ENCODE assay signal across 32 cellular contexts in genomic region chr14:23621932-23622495, GRCh38. TPM values are rescaled to one million over a fixed set of nuclear protein-coding genes. Genes with fewer than 3 reads are reported as not detected.
"Had no signal": no experiment of that assay in that cellular context is flagged by ENCODE, and none has a peak within 500 bp of the region (broad histone marks: within the 10 kb centered on the region; RNA-seq: fewer than 3 reads in every experiment).

No MANE protein-coding gene starts in this region.

- H3K27ac Mint-ChIP-seq: activated CD4-positive, alpha-beta memory T cell treated with anti-CD3 and anti-CD28 coated beads, Interleukin-2, amount 10 ng/mL, durations not matched to agents 7 days and 5 days; activated CD4-positive, alpha-beta T cell treated with anti-CD3 and anti-CD28 coated beads for 36 hours; activated CD4-positive, alpha-beta T cell treated with anti-CD3 and anti-CD28 coated beads, Interleukin-2, amount 10 ng/mL, durations not matched to agents 7 days and 5 days; activated naive CD4-positive, alpha-beta T cell treated with anti-CD3 and anti-CD28 coated beads for 36 hours; activated naive CD4-positive, alpha-beta T cell treated with anti-CD3 and anti-CD28 coated beads, Interleukin-2, amount 50 U/mL, for 24 hours; activated naive CD8-positive, alpha-beta T cell treated with anti-CD3 and anti-CD28 coated beads for 36 hours; activated naive CD8-positive, alpha-beta T cell treated with anti-CD3 and anti-CD28 coated beads, Interleukin-2, amount 50 U/mL, for 24 hours; activated T-helper 1 cell treated with anti-CD3 and anti-CD28 coated beads, Interleukin-12 subunit alpha, Interleukin-12 subunit beta, Interleukin-2, Interleukin-4 antibody, amounts not matched to agents 30 ng/mL and 10 ng/mL and 1 ng/mL, durations not matched to agents 14 hours and 24 hours and 36 hours; activated T-helper 2 cell treated with anti-CD3 and anti-CD28 coated beads, Interferon-gamma antibody, Interleukin-2, Interleukin-4, amounts not matched to agents 10 μg/mL and 5 μg/mL and 100 μg/mL, durations not matched to agents 14 hours and 24 hours and 36 hours; brain; dendritic cell treated with granulocyte-macrophage colony-stimulating factor and Interleukin-4, amounts not matched to agents 40 ng/mL and 50 ng/mL, for 4 days; endodermal cell had no signal

- H3K36me3 ChIP-seq: adrenal gland, breast epithelium, gastrocnemius medialis had no signal

- H3K9me3 Mint-ChIP-seq: central memory CD8-positive, alpha-beta T cell had no signal

- H3K4me3 ChIP-seq: adrenal gland, breast epithelium, coronary artery, dorsolateral prefrontal cortex, gastrocnemius medialis had no signal

- H3K27me3 ChIP-seq: adrenal gland, breast epithelium, dorsolateral prefrontal cortex, gastrocnemius medialis had no signal

- H3K9me3 ChIP-seq: adrenal gland, gastrocnemius medialis had no signal

- DNase-seq: activated CD4-positive, alpha-beta memory T cell treated with anti-CD3 and anti-CD28 coated beads, Interleukin-2, amount 10 ng/mL, durations not matched to agents 7 days and 5 days; activated CD4-positive, alpha-beta T cell treated with anti-CD3 and anti-CD28 coated beads for 36 hours; activated CD4-positive, alpha-beta T cell treated with anti-CD3 and anti-CD28 coated beads, Interleukin-2, amount 10 ng/mL, durations not matched to agents 7 days and 5 days; activated CD4-positive, alpha-beta T cell treated with anti-CD3 and anti-CD28 coated beads, Interleukin-2, amount 50 U/mL, for 4 hours; activated CD4-positive, CD25-positive, alpha-beta regulatory T cell; activated CD4-positive, CD25-positive, alpha-beta regulatory T cell treated with anti-CD3 and anti-CD28 coated beads, Interleukin-2, amount 50 U/mL, for 72 hours; activated CD8-positive, alpha-beta memory T cell treated with anti-CD3 and anti-CD28 coated beads, Interleukin-2, amount 50 U/mL, for 4 hours; activated effector memory CD4-positive, alpha-beta T cell treated with anti-CD3 and anti-CD28 coated beads, Interleukin-2, amount 50 U/mL, for 16 hours; activated naive CD4-positive, alpha-beta T cell treated with anti-CD3 and anti-CD28 coated beads for 36 hours; activated naive CD8-positive, alpha-beta T cell treated with anti-CD3 and anti-CD28 coated beads for 36 hours; activated naive CD8-positive, alpha-beta T cell treated with anti-CD3 and anti-CD28 coated beads, Interleukin-2, amount 50 U/mL, for 24 hours; activated T-cell treated with anti-CD3 and anti-CD28 coated beads, Interleukin-2, amount 50 U/mL, for 1 hour; activated T-cell treated with anti-CD3 and anti-CD28 coated beads, Interleukin-2, amount 50 U/mL, for 48 hours; adrenal gland; amygdala; aorta; dorsolateral prefrontal cortex; effector memory CD4-positive, alpha-beta T cell; endodermal cell; foreskin keratinocyte; gastrocnemius medialis; glutamatergic neuron; T-helper 2 cell had no signal

- ATAC-seq: activated CD4-positive, alpha-beta T cell treated with anti-CD3 and anti-CD28 coated beads for 36 hours; activated naive CD8-positive, alpha-beta T cell treated with anti-CD3 and anti-CD28 coated beads, Interleukin-2, amount 50 U/mL, for 24 hours; esophagus mucosa; foreskin keratinocyte; gastrocnemius medialis had no signal

- H3K4me1 ChIP-seq: adrenal gland, breast epithelium, foreskin keratinocyte, gastrocnemius medialis had no signal

- H3K36me3 Mint-ChIP-seq: activated naive CD8-positive, alpha-beta T cell treated with anti-CD3 and anti-CD28 coated beads for 36 hours; brain had no signal

- H3K27ac ChIP-seq: adrenal gland, breast epithelium, coronary artery, dorsolateral prefrontal cortex, foreskin keratinocyte, gastrocnemius medialis had no signal

- H3K4me1 Mint-ChIP-seq: activated CD4-positive, alpha-beta memory T cell treated with anti-CD3 and anti-CD28 coated beads, Interleukin-2, amount 10 ng/mL, durations not matched to agents 7 days and 5 days; activated CD4-positive, alpha-beta T cell treated with anti-CD3 and anti-CD28 coated beads for 36 hours; activated CD4-positive, alpha-beta T cell treated with anti-CD3 and anti-CD28 coated beads, Interleukin-2, amount 10 ng/mL, durations not matched to agents 7 days and 5 days; activated naive CD4-positive, alpha-beta T cell treated with anti-CD3 and anti-CD28 coated beads, Interleukin-2, amount 50 U/mL, for 24 hours; brain; central memory CD8-positive, alpha-beta T cell; endodermal cell had no signal

- H3K4me3 Mint-ChIP-seq: activated CD4-positive, alpha-beta memory T cell treated with anti-CD3 and anti-CD28 coated beads, Interleukin-2, amount 10 ng/mL, durations not matched to agents 7 days and 5 days; activated CD4-positive, alpha-beta T cell treated with anti-CD3 and anti-CD28 coated beads for 36 hours; activated CD4-positive, alpha-beta T cell treated with anti-CD3 and anti-CD28 coated beads, Interleukin-2, amount 10 ng/mL, durations not matched to agents 7 days and 5 days; activated naive CD4-positive, alpha-beta T cell treated with anti-CD3 and anti-CD28 coated beads for 36 hours; activated naive CD4-positive, alpha-beta T cell treated with anti-CD3 and anti-CD28 coated beads, Interleukin-2, amount 50 U/mL, for 24 hours; activated naive CD8-positive, alpha-beta T cell treated with anti-CD3 and anti-CD28 coated beads for 36 hours; activated naive CD8-positive, alpha-beta T cell treated with anti-CD3 and anti-CD28 coated beads, Interleukin-2, amount 50 U/mL, for 24 hours; activated T-helper 1 cell treated with anti-CD3 and anti-CD28 coated beads, Interleukin-12 subunit alpha, Interleukin-12 subunit beta, Interleukin-2, Interleukin-4 antibody, amounts not matched to agents 30 ng/mL and 10 ng/mL and 1 ng/mL, durations not matched to agents 14 hours and 24 hours and 36 hours; brain; central memory CD8-positive, alpha-beta T cell; dendritic cell treated with granulocyte-macrophage colony-stimulating factor and Interleukin-4, amounts not matched to agents 40 ng/mL and 50 ng/mL, for 4 days; endodermal cell had no signal

- H3K27me3 Mint-ChIP-seq: activated naive CD8-positive, alpha-beta T cell treated with anti-CD3 and anti-CD28 coated beads for 36 hours had no signal

RNA-seq across cellular contexts. Expression of gene DHRS2, which starts 14.2 kb away (rescaled TPM):
- total RNA-seq: aorta, esophagus mucosa, gastrocnemius medialis had no signal

RNA-seq across cellular contexts. Expression of gene JPH4, which starts 43.4 kb away (rescaled TPM):
- total RNA-seq: activated CD4-positive, alpha-beta memory T cell treated with anti-CD3 and anti-CD28 coated beads, Interleukin-2, amount 10 ng/mL, durations not matched to agents 7 days and 5 days; activated CD4-positive, alpha-beta T cell treated with anti-CD3 and anti-CD28 coated beads for 36 hours; activated CD4-positive, alpha-beta T cell treated with anti-CD3 and anti-CD28 coated beads, Interleukin-2, amount 10 ng/mL, durations not matched to agents 7 days and 5 days; activated T-helper 1 cell treated with anti-CD3 and anti-CD28 coated beads, Interleukin-12 subunit alpha, Interleukin-12 subunit beta, Interleukin-2, Interleukin-4 antibody, amounts not matched to agents 30 ng/mL and 10 ng/mL and 1 ng/mL, durations not matched to agents 14 hours and 24 hours and 36 hours; foreskin keratinocyte had no signal
